In the genomic region with DNA sequence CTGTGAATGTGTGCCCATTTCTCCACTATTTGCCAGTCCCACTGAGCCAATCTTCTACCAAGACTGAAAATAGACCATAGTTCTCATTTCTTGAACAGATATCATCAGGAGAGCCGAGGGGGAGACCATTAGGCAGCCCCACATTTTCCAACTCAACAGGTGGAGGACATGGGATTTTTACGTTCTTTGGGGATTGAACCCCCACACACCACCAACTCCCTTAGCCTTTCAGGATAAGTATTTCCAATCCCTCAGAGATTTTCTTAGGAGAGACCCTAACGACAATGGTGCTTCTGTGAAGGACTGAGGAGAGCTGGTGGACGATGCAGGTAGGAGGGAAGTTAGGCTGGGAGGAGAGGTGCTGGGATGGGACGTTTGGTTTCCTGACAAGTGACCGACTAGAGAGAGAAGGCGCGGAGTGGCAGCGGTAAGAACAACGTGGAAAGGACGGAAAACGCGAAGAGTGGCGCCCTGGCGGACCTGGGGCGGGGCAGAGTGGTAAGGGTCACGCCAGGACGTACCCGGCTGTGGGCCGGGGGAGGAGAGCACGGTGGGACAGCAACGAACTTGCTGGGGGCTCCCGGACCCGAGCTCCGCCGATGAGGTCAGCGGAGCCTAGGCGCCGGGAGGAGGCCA, we compare ENCODE assay signal across 8 cellular contexts. TPM values are rescaled to one million over a fixed set of nuclear protein-coding genes. Genes with fewer than 3 reads are reported as not detected.
DNase-seq lines count a peak whose midpoint lies in the region; ATAC-seq, FAIRE-seq and TF ChIP-seq lines count a peak whose summit lies in the region.

No MANE protein-coding gene starts in this region.

- peaks cover 8% of the 10 kb centered on the region for H3K4me1 ChIP-seq in keratinocyte (ENCODE audit: control insufficient read depth, extremely low read depth, insufficient read depth, low read length)
- H3K4me1 ChIP-seq in stomach smooth muscle (ENCODE audit: control insufficient read depth, insufficient read depth, low read length), result peaks cover 22% of the 10 kb centered on the region

- no peaks in the 10 kb centered on the region for H3K79me2 ChIP-seq in keratinocyte (ENCODE audit: control insufficient read depth, insufficient read depth, low read length)

- no peaks in the 10 kb centered on the region for H4K20me1 ChIP-seq in keratinocyte (ENCODE audit: control insufficient read depth, extremely low read depth, insufficient read depth, low read length)

- FAIRE-seq in keratinocyte (lab: Jason Lieb, UNC), result no peak

- no peaks in the 10 kb centered on the region for H3K9me1 ChIP-seq in keratinocyte (ENCODE audit: control insufficient read depth, extremely low read depth, insufficient read depth, low read length)

- peak overlapping the region; percentile 16 for H3K27ac ChIP-seq in angular gyrus (ENCODE audit: low read depth, low read length)
- H3K27ac ChIP-seq in keratinocyte (ENCODE audit: control insufficient read depth, insufficient read depth, low read length), result no peak overlapping the region
- peak overlapping the region; percentile 82 for H3K27ac ChIP-seq in stomach smooth muscle (ENCODE audit: low read length)

- H3K27me3 ChIP-seq in keratinocyte (ENCODE audit: control insufficient read depth, extremely low read depth, insufficient read depth, low read length) (peaks cover 14% of the 10 kb centered on the region), stomach smooth muscle (ENCODE audit: control insufficient read depth in 1 of 2, insufficient read depth in 2 of 2, low read length in 2 of 2) (peaks cover 4 to 17% of the 10 kb centered on the region in 2 donors)

- no peaks in the 10 kb centered on the region for H3K36me3 ChIP-seq in keratinocyte (ENCODE audit: control insufficient read depth in 2 of 2, extremely low read depth in 1 of 2, insufficient read depth in 2 of 2, low read length in 2 of 2)
- no peaks in the 10 kb centered on the region for H3K36me3 ChIP-seq in stomach smooth muscle (ENCODE audit: control insufficient read depth in 2 of 2, insufficient read depth in 2 of 2, low read length in 2 of 2)

- H3K4me3 ChIP-seq in keratinocyte (ENCODE audit: control insufficient read depth in 2 of 3, extremely low read depth in 1 of 3, insufficient read depth in 2 of 3, low read depth in 1 of 3, low read length in 3 of 3) (peak overlapping the region; percentile 40 to 69 (median 52)), stomach smooth muscle (ENCODE audit: low read length in 2 of 2) (peak overlapping the region; percentile 66 to 82)

- peak overlapping the region; percentile 60 for H3K4me2 ChIP-seq in keratinocyte (ENCODE audit: control insufficient read depth, extremely low read depth, insufficient read depth, low read depth, low read length)

- ATAC-seq in HG03097 (IDR thresholded peaks at IDR 0.05; ENCODE audit: low FRiP score, unreplicated experiment), result peak; percentile 7
- no peak for ATAC-seq in GM21576 (IDR thresholded peaks at IDR 0.05; ENCODE audit: unreplicated experiment)

- TF ChIP-seq CTCF in keratinocyte (optimal IDR thresholded peaks at IDR 0.05 in 1 of 3, IDR thresholded peaks at IDR 0.05 in 1 of 3, conservative IDR thresholded peaks at IDR 0.05 in 1 of 3; ENCODE audit: extremely low read depth in 1 of 3, insufficient read depth in 2 of 3, low read length in 3 of 3), result no peak

- H2AFZ ChIP-seq in keratinocyte (ENCODE audit: control insufficient read depth, low read length), result peak overlapping the region; percentile 78

- no peak for DNase-seq in keratinocyte (ENCODE audit: low read depth, low spot score)
- DNase-seq in dedifferentiated amniotic fluid mesenchymal stem cell (ENCODE audit: extremely low spot score), result no peak
- DNase-seq in MV-4-11 (lab: John Stamatoyannopoulos, UW), result no peak
- no peak for DNase-seq in OCI-M2 (lab: John Stamatoyannopoulos, UW; ENCODE audit: unreplicated experiment)

- H3K9me3 ChIP-seq in keratinocyte (ENCODE audit: control insufficient read depth, low read depth, low read length) (no peaks in the 10 kb centered on the region), stomach smooth muscle (ENCODE audit: control insufficient read depth in 2 of 2, low read length in 2 of 2) (no peaks in the 10 kb centered on the region)

- dilution Hi-C loops in keratinocyte (cut with MboI; ENCODE audit: extremely low pct_ligation_motif_present, low sequenced_read_pairs), result no loop called here

- no peak overlapping the region for H3K9ac ChIP-seq in keratinocyte (ENCODE audit: control insufficient read depth, extremely low read depth, insufficient read depth, low read length)
- peak overlapping the region; percentile 69 to 73 for H3K9ac ChIP-seq in stomach smooth muscle (ENCODE audit: low read length in 2 of 2)

RNA-seq across cellular contexts. Expression of a gene that starts 0.7 kb away (rescaled TPM):
- 0.37 to 0.58 TPM (median 0.47 TPM) in 3 replicates for polyA plus RNA-seq in keratinocyte
- polyA plus RNA-seq in keratinocyte (2011; ENCODE audit: low read depth), result not detected
- polyA plus RNA-seq in keratinocyte (2011; cell fraction: cytosol; rRNA removed), result 0.12 TPM in 2 replicates
- polyA plus RNA-seq in keratinocyte (2011; cell fraction: nucleus; rRNA removed), result 0.64 and 1.0 TPM in 2 replicates
- polyA plus RNA-seq in keratinocyte (2012; ENCODE audit: low replicate concordance), result 0.08 and 0.31 TPM in 2 replicates
- polyA minus RNA-seq in keratinocyte, result 0.26 to 0.96 TPM in 2 of 3 replicates, not detected in the other
- not detected for polyA minus RNA-seq in keratinocyte (2011; cell fraction: cytosol; rRNA and poly(A)+ RNA removed)
- polyA minus RNA-seq in keratinocyte (2011; cell fraction: nucleus; rRNA and poly(A)+ RNA removed), result 0.84 and 2.9 TPM in 2 replicates
